In the genomic region with DNA sequence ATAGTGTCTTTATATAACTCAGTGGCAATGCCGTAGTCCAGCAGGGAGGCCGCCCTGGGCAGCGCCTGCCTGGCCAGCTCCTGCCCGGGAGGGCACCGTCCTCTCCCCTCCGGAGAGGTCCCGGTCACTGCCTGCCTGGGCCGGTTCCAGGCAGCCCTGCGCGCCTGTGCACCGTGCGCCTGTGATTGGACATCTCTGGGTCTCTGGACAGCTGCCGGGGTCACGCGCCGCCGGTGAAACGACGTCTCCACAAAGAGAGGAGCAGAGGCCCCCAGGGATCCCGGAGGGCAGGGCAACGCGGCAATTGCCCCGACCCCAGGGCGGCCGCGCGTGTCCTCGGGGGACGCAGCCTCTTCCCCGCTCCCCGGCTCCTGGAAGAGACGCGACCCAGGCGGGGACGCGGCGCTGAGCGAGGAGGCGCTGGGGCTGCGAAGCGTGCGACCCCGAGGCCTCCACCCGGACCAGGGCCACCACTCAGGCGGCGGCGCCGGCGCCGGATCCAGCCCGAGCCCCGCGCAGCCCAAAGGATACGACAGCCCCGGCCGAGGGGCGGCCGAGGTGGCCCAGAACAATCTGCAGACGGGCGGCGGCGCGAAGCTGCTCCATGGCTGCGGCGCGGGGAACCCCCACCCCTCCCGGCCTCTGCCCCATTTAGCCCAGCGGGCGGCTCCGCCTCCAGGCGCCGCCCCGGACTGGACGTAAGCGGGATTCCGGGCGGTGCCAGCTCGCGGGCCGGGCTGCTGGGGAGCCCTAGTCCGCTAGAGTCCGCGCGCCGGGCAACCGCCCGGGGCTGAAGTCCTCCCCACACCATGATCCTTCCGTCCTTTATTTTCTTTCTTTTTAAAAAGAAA, we compare ENCODE assay signal across 1 cellular context.
TF ChIP-seq lines count a peak whose summit lies in the region.

A gene (minus strand): TSS at position 628 of the 851 bp plus-strand sequence. CDS start 22 bp downstream, at position 606.

TF ChIP-seq in K562, 482 proteins besides CTCF, POLR2A, EP300 and RAD21 (continued from another document and continues in another):
- TF ChIP-seq, protein P1, sequence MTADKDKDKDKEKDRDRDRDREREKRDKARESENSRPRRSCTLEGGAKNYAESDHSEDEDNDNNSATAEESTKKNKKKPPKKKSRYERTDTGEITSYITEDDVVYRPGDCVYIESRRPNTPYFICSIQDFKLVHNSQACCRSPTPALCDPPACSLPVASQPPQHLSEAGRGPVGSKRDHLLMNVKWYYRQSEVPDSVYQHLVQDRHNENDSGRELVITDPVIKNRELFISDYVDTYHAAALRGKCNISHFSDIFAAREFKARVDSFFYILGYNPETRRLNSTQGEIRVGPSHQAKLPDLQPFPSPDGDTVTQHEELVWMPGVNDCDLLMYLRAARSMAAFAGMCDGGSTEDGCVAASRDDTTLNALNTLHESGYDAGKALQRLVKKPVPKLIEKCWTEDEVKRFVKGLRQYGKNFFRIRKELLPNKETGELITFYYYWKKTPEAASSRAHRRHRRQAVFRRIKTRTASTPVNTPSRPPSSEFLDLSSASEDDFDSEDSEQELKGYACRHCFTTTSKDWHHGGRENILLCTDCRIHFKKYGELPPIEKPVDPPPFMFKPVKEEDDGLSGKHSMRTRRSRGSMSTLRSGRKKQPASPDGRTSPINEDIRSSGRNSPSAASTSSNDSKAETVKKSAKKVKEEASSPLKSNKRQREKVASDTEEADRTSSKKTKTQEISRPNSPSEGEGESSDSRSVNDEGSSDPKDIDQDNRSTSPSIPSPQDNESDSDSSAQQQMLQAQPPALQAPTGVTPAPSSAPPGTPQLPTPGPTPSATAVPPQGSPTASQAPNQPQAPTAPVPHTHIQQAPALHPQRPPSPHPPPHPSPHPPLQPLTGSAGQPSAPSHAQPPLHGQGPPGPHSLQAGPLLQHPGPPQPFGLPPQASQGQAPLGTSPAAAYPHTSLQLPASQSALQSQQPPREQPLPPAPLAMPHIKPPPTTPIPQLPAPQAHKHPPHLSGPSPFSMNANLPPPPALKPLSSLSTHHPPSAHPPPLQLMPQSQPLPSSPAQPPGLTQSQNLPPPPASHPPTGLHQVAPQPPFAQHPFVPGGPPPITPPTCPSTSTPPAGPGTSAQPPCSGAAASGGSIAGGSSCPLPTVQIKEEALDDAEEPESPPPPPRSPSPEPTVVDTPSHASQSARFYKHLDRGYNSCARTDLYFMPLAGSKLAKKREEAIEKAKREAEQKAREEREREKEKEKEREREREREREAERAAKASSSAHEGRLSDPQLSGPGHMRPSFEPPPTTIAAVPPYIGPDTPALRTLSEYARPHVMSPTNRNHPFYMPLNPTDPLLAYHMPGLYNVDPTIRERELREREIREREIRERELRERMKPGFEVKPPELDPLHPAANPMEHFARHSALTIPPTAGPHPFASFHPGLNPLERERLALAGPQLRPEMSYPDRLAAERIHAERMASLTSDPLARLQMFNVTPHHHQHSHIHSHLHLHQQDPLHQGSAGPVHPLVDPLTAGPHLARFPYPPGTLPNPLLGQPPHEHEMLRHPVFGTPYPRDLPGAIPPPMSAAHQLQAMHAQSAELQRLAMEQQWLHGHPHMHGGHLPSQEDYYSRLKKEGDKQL (CRISPR knock-in tag; IDR thresholded peaks at IDR 0.05; ENCODE audit: borderline replicate concordance): peak; percentile 43; the same call in 1 of the 2 replicates
- TF ChIP-seq SP2 (IDR thresholded peaks at IDR 0.05; ENCODE audit: extremely low read depth, low read depth, low read length, poor library complexity, severe bottlenecking) (no peak), BRD4 (IDR thresholded peaks at IDR 0.05) (peak; percentile 26; the same call in 1 of the 2 replicates), RBFOX2 (IDR thresholded peaks at IDR 0.05; ENCODE audit: low read depth, low read length) (peak; percentile 86), ATF7 (IDR thresholded peaks at IDR 0.05) (peak; percentile 59; the same call in 1 of the 2 replicates), ETV5 (CRISPR knock-in tag; IDR thresholded peaks at IDR 0.05; ENCODE audit: low read depth) (peak; percentile 12; the same call in 1 of the 2 replicates), GTF2A2 (tag; IDR thresholded peaks at IDR 0.05) (peak; percentile 73), HDAC6 (IDR thresholded peaks at IDR 0.05; ENCODE audit: low read depth, low read length) (0 out of 2 replicates have a peak, but pooled peaks have one; percentile 45), TOE1 (IDR thresholded peaks at IDR 0.05; ENCODE audit: borderline replicate concordance) (0 out of 2 replicates have a peak, but pooled peaks have one; percentile 34), TOE1 (CRISPR knock-in tag; IDR thresholded peaks at IDR 0.05; ENCODE audit: borderline replicate concordance, low read depth) (no peak), ZNF224 (CRISPR knock-in tag; IDR thresholded peaks at IDR 0.05) (no peak), ZNF586 (CRISPR knock-in tag; conservative IDR thresholded peaks at IDR 0.05) (no peak), NONO (IDR thresholded peaks at IDR 0.05; ENCODE audit: low read depth in 2 of 2, low read length in 1 of 2) (peak; percentile 14 to 55; a peak in 2 of 4 replicates), HNRNPL (IDR thresholded peaks at IDR 0.05; ENCODE audit: low read depth, low read length) (peak; percentile 96), SMARCA5 (IDR thresholded peaks at IDR 0.05) (no peak), MBD2 (IDR thresholded peaks at IDR 0.05; ENCODE audit: borderline replicate concordance, low read depth) (peak; percentile 53; the same call in 1 of the 2 replicates), BCOR (IDR thresholded peaks at IDR 0.05) (peak; percentile 70; the same call in 1 of the 2 replicates), PHF20 (IDR thresholded peaks at IDR 0.05; ENCODE audit: partially characterized antibody) (no peak), FOXA3 (CRISPR knock-in tag; conservative IDR thresholded peaks at IDR 0.05 in 1 of 2, IDR thresholded peaks at IDR 0.05 in 1 of 2) (0 out of 4 replicates have a peak, but pooled peaks of 1 of the 2 experiments have one; percentile 51), ZNF197 (CRISPR knock-in tag; IDR thresholded peaks at IDR 0.05; ENCODE audit: low read depth) (no peak), ZNF263 (CRISPR knock-in tag; IDR thresholded peaks at IDR 0.05; ENCODE audit: borderline replicate concordance) (peak; percentile 62), XRCC3 (IDR thresholded peaks at IDR 0.05) (no peak), RBM34 (IDR thresholded peaks at IDR 0.05; ENCODE audit: borderline replicate concordance, insufficient read depth, low read length) (0 out of 2 replicates have a peak, but pooled peaks have one; percentile 50)
- TF ChIP-seq, protein P2, sequence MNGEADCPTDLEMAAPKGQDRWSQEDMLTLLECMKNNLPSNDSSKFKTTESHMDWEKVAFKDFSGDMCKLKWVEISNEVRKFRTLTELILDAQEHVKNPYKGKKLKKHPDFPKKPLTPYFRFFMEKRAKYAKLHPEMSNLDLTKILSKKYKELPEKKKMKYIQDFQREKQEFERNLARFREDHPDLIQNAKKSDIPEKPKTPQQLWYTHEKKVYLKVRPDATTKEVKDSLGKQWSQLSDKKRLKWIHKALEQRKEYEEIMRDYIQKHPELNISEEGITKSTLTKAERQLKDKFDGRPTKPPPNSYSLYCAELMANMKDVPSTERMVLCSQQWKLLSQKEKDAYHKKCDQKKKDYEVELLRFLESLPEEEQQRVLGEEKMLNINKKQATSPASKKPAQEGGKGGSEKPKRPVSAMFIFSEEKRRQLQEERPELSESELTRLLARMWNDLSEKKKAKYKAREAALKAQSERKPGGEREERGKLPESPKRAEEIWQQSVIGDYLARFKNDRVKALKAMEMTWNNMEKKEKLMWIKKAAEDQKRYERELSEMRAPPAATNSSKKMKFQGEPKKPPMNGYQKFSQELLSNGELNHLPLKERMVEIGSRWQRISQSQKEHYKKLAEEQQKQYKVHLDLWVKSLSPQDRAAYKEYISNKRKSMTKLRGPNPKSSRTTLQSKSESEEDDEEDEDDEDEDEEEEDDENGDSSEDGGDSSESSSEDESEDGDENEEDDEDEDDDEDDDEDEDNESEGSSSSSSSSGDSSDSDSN (IDR thresholded peaks at IDR 0.05; ENCODE audit: borderline replicate concordance in 1 of 2, low read depth in 2 of 2, low read length in 2 of 2): peak; percentile 59 to 76; a peak in 2 of 4 replicates
- TF ChIP-seq, protein P3, sequence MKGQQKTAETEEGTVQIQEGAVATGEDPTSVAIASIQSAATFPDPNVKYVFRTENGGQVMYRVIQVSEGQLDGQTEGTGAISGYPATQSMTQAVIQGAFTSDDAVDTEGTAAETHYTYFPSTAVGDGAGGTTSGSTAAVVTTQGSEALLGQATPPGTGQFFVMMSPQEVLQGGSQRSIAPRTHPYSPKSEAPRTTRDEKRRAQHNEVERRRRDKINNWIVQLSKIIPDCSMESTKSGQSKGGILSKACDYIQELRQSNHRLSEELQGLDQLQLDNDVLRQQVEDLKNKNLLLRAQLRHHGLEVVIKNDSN (CRISPR knock-in tag; IDR thresholded peaks at IDR 0.05): peak; percentile 88
- TF ChIP-seq, protein P4, sequence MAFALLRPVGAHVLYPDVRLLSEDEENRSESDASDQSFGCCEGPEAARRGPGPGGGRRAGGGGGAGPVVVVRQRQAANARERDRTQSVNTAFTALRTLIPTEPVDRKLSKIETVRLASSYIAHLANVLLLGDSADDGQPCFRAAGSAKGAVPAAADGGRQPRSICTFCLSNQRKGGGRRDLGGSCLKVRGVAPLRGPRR (CRISPR knock-in tag; IDR thresholded peaks at IDR 0.05): no peak
- TF ChIP-seq, protein P5, sequence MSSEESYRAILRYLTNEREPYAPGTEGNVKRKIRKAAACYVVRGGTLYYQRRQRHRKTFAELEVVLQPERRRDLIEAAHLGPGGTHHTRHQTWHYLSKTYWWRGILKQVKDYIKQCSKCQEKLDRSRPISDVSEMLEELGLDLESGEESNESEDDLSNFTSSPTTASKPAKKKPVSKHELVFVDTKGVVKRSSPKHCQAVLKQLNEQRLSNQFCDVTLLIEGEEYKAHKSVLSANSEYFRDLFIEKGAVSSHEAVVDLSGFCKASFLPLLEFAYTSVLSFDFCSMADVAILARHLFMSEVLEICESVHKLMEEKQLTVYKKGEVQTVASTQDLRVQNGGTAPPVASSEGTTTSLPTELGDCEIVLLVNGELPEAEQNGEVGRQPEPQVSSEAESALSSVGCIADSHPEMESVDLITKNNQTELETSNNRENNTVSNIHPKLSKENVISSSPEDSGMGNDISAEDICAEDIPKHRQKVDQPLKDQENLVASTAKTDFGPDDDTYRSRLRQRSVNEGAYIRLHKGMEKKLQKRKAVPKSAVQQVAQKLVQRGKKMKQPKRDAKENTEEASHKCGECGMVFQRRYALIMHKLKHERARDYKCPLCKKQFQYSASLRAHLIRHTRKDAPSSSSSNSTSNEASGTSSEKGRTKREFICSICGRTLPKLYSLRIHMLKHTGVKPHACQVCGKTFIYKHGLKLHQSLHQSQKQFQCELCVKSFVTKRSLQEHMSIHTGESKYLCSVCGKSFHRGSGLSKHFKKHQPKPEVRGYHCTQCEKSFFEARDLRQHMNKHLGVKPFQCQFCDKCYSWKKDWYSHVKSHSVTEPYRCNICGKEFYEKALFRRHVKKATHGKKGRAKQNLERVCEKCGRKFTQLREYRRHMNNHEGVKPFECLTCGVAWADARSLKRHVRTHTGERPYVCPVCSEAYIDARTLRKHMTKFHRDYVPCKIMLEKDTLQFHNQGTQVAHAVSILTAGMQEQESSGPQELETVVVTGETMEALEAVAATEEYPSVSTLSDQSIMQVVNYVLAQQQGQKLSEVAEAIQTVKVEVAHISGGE (CRISPR knock-in tag; IDR thresholded peaks at IDR 0.05): peak in 1 of 3 experiments; percentile 43; a peak in 1 of 6 replicates
- TF ChIP-seq, protein P6, sequence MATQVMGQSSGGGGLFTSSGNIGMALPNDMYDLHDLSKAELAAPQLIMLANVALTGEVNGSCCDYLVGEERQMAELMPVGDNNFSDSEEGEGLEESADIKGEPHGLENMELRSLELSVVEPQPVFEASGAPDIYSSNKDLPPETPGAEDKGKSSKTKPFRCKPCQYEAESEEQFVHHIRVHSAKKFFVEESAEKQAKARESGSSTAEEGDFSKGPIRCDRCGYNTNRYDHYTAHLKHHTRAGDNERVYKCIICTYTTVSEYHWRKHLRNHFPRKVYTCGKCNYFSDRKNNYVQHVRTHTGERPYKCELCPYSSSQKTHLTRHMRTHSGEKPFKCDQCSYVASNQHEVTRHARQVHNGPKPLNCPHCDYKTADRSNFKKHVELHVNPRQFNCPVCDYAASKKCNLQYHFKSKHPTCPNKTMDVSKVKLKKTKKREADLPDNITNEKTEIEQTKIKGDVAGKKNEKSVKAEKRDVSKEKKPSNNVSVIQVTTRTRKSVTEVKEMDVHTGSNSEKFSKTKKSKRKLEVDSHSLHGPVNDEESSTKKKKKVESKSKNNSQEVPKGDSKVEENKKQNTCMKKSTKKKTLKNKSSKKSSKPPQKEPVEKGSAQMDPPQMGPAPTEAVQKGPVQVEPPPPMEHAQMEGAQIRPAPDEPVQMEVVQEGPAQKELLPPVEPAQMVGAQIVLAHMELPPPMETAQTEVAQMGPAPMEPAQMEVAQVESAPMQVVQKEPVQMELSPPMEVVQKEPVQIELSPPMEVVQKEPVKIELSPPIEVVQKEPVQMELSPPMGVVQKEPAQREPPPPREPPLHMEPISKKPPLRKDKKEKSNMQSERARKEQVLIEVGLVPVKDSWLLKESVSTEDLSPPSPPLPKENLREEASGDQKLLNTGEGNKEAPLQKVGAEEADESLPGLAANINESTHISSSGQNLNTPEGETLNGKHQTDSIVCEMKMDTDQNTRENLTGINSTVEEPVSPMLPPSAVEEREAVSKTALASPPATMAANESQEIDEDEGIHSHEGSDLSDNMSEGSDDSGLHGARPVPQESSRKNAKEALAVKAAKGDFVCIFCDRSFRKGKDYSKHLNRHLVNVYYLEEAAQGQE (CRISPR knock-in tag; IDR thresholded peaks at IDR 0.05; ENCODE audit: low read depth): peak; percentile 63; the same call in 1 of the 2 replicates
- TF ChIP-seq, protein P7, sequence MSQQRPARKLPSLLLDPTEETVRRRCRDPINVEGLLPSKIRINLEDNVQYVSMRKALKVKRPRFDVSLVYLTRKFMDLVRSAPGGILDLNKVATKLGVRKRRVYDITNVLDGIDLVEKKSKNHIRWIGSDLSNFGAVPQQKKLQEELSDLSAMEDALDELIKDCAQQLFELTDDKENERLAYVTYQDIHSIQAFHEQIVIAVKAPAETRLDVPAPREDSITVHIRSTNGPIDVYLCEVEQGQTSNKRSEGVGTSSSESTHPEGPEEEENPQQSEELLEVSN (IDR thresholded peaks at IDR 0.05; ENCODE audit: borderline replicate concordance in 1 of 2, extremely low read depth in 1 of 2, insufficient read depth in 1 of 2, insufficient read length in 1 of 2, low read depth in 1 of 2, low read length in 1 of 2, poor library complexity in 1 of 2, severe bottlenecking in 1 of 2): peak; percentile 60 to 74
- TF ChIP-seq, protein P8, sequence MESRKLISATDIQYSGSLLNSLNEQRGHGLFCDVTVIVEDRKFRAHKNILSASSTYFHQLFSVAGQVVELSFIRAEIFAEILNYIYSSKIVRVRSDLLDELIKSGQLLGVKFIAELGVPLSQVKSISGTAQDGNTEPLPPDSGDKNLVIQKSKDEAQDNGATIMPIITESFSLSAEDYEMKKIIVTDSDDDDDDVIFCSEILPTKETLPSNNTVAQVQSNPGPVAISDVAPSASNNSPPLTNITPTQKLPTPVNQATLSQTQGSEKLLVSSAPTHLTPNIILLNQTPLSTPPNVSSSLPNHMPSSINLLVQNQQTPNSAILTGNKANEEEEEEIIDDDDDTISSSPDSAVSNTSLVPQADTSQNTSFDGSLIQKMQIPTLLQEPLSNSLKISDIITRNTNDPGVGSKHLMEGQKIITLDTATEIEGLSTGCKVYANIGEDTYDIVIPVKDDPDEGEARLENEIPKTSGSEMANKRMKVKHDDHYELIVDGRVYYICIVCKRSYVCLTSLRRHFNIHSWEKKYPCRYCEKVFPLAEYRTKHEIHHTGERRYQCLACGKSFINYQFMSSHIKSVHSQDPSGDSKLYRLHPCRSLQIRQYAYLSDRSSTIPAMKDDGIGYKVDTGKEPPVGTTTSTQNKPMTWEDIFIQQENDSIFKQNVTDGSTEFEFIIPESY (CRISPR knock-in tag; IDR thresholded peaks at IDR 0.05): peak; percentile 80
- TF ChIP-seq, protein P9, sequence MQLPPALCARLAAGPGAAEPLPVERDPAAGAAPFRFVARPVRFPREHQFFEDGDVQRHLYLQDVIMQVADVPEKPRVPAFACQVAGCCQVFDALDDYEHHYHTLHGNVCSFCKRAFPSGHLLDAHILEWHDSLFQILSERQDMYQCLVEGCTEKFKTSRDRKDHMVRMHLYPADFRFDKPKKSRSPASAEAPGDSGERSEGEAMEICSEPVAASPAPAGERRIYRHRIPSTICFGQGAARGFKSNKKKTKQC (CRISPR knock-in tag; IDR thresholded peaks at IDR 0.05): no peak
